Comparison of ENCODE assay signal across 16 cellular contexts in genomic region chr3:52469001-52469400, GRCh38. TPM values are rescaled to one million over a fixed set of nuclear protein-coding genes. Genes with fewer than 3 reads are reported as not detected.
DNase-seq lines count a peak whose midpoint lies in the region; ATAC-seq and TF ChIP-seq lines count a peak whose summit lies in the region.
"Had no signal": no experiment of that assay in that cellular context is flagged by ENCODE, and none has a peak within 500 bp of the region (broad histone marks: within the 10 kb centered on the region; RNA-seq: fewer than 3 reads in every experiment).

No MANE protein-coding gene starts in this region.

- no peak for DNase-seq in nephron progenitor cell
- DNase-seq in activated CD4-positive, alpha-beta T cell treated with anti-CD3 and anti-CD28 coated beads, Interleukin-2, amount 50 U/mL, for 4 hours: no peak
- no peak for DNase-seq in natural killer cell treated with Interleukin-12 subunit alpha and Interleukin-12 subunit beta and Interleukin-15 and Interleukin-18, amount 100 ng/mL, for 72 hours (ENCODE audit: low spot score)
- DNase-seq: activated naive CD4-positive, alpha-beta T cell treated with anti-CD3 and anti-CD28 coated beads, Interleukin-2, amount 10 ng/mL, durations not matched to agents 7 days and 5 days; Calu3; central memory CD4-positive, alpha-beta T cell; Karpas-422; NCI-H187; posterior cingulate gyrus; T-helper 1 cell had no signal

- peak overlapping the region in 5 of 11 experiments; percentile 56 to 70 (median 58); a peak in 5 of 22 replicates for H3K9ac ChIP-seq in BLaER1 treated with 17β-estradiol and CSF1 and Interleukin-3, amounts not matched to agents 10 nM and 100 nM
- no peak overlapping the region for H3K9ac ChIP-seq in KMS-11

- no peak overlapping the region for H3K4me3 ChIP-seq in BLaER1 treated with 17β-estradiol and CSF1 and Interleukin-3, amounts not matched to agents 10 nM and 100 nM
- H3K4me3 ChIP-seq in KMS-11 (IDR thresholded peaks at IDR 0.05; ENCODE audit: insufficient read depth, low read depth, low read length): no peak overlapping the region

- ATAC-seq in HG02678 (IDR thresholded peaks at IDR 0.05; ENCODE audit: unreplicated experiment) (no peak), GM19324 (IDR thresholded peaks at IDR 0.05; ENCODE audit: low FRiP score, unreplicated experiment) (no peak)
- no peak for ATAC-seq in natural killer cell treated with Interleukin-12 subunit alpha and Interleukin-12 subunit beta and Interleukin-15 and Interleukin-18, amount 100 ng/mL, for 72 hours

- peak overlapping the region in 6 of 11 experiments; percentile 37 to 69 (median 54); a peak in 9 of 22 replicates for H3K27ac ChIP-seq in BLaER1 treated with 17β-estradiol and CSF1 and Interleukin-3, amounts not matched to agents 10 nM and 100 nM
- peak overlapping the region; percentile 35; the same call in 1 of the 2 replicates for H3K27ac ChIP-seq in KMS-11
- H3K27ac ChIP-seq: epithelial cell of prostate had no signal

- H4K20me1 ChIP-seq in BLaER1 treated with 17β-estradiol and CSF1 and Interleukin-3, amounts not matched to agents 10 nM and 100 nM: peaks cover 9 to 94% (median 36%) of the 10 kb centered on the region in 11 experiments; a peak in 17 of 22 replicates
- no peaks in the 10 kb centered on the region for H4K20me1 ChIP-seq in KMS-11 (ENCODE audit: insufficient read depth)

- H2AFZ ChIP-seq in KMS-11 (ENCODE audit: low read depth): no peak overlapping the region

- H3K4me1 Mint-ChIP-seq in brain (peaks cover 22% of the 10 kb centered on the region), nephron progenitor cell (no peaks in the 10 kb centered on the region)
- peaks cover 0 to 10% of the 10 kb centered on the region in 2 donors for H3K4me1 Mint-ChIP-seq in natural killer cell treated with Interleukin-12 subunit alpha and Interleukin-12 subunit beta and Interleukin-15 and Interleukin-18, amount 100 ng/mL, for 72 hours (ENCODE audit: low read depth in 2 of 2)
- H3K4me1 Mint-ChIP-seq: activated naive CD4-positive, alpha-beta T cell treated with anti-CD3 and anti-CD28 coated beads, Interleukin-2, amount 10 ng/mL, durations not matched to agents 7 days and 5 days had no signal

- H3K9me3 Mint-ChIP-seq in brain (no peaks in the 10 kb centered on the region), nephron progenitor cell (no peaks in the 10 kb centered on the region)
- no peaks in the 10 kb centered on the region for H3K9me3 Mint-ChIP-seq in natural killer cell treated with Interleukin-12 subunit alpha and Interleukin-12 subunit beta and Interleukin-15 and Interleukin-18, amount 100 ng/mL, for 72 hours
- H3K9me3 Mint-ChIP-seq: activated naive CD4-positive, alpha-beta T cell treated with anti-CD3 and anti-CD28 coated beads, Interleukin-2, amount 10 ng/mL, durations not matched to agents 7 days and 5 days had no signal

- H3K4me3 Mint-ChIP-seq in brain (no peak overlapping the region), nephron progenitor cell (no peak overlapping the region)
- no peak overlapping the region for H3K4me3 Mint-ChIP-seq in natural killer cell treated with Interleukin-12 subunit alpha and Interleukin-12 subunit beta and Interleukin-15 and Interleukin-18, amount 100 ng/mL, for 72 hours
- H3K4me3 Mint-ChIP-seq: activated naive CD4-positive, alpha-beta T cell treated with anti-CD3 and anti-CD28 coated beads, Interleukin-2, amount 10 ng/mL, durations not matched to agents 7 days and 5 days had no signal

- peak overlapping the region in 6 of 11 experiments; percentile 47 to 83 (median 64); a peak in 6 of 22 replicates for H3K4me2 ChIP-seq in BLaER1 treated with 17β-estradiol and CSF1 and Interleukin-3, amounts not matched to agents 10 nM and 100 nM
- peak overlapping the region; percentile 13; the same call in 1 of the 2 replicates for H3K4me2 ChIP-seq in KMS-11

- H3K27me3 ChIP-seq in BLaER1 treated with 17β-estradiol and CSF1 and Interleukin-3, amounts not matched to agents 10 nM and 100 nM: no peaks in the 10 kb centered on the region
- no peaks in the 10 kb centered on the region for H3K27me3 ChIP-seq in KMS-11 (ENCODE audit: insufficient read depth, low read depth)

- H3K27ac Mint-ChIP-seq in brain (peak overlapping the region; percentile 70 to 88 (median 81)), nephron progenitor cell (peak overlapping the region; percentile 98)
- no peak overlapping the region for H3K27ac Mint-ChIP-seq in natural killer cell treated with Interleukin-12 subunit alpha and Interleukin-12 subunit beta and Interleukin-15 and Interleukin-18, amount 100 ng/mL, for 72 hours
- H3K27ac Mint-ChIP-seq: activated naive CD4-positive, alpha-beta T cell treated with anti-CD3 and anti-CD28 coated beads, Interleukin-2, amount 10 ng/mL, durations not matched to agents 7 days and 5 days had no signal

- H3K36me3 ChIP-seq in BLaER1 treated with 17β-estradiol and CSF1 and Interleukin-3, amounts not matched to agents 10 nM and 100 nM: peaks cover 71 to 98% (median 89%) of the 10 kb centered on the region in 11 experiments
- H3K36me3 ChIP-seq in KMS-11 (ENCODE audit: insufficient read depth): no peaks in the 10 kb centered on the region

- no peaks in the 10 kb centered on the region for H3K79me2 ChIP-seq in KMS-11 (ENCODE audit: insufficient read depth, low read depth)

- H3K27me3 Mint-ChIP-seq in brain (no peaks in the 10 kb centered on the region), nephron progenitor cell (ENCODE audit: low read depth, poor library complexity) (no peaks in the 10 kb centered on the region)
- H3K27me3 Mint-ChIP-seq in natural killer cell treated with Interleukin-12 subunit alpha and Interleukin-12 subunit beta and Interleukin-15 and Interleukin-18, amount 100 ng/mL, for 72 hours: no peaks in the 10 kb centered on the region
- H3K27me3 Mint-ChIP-seq: activated naive CD4-positive, alpha-beta T cell treated with anti-CD3 and anti-CD28 coated beads, Interleukin-2, amount 10 ng/mL, durations not matched to agents 7 days and 5 days had no signal

- no peaks in the 10 kb centered on the region for H3K9me3 ChIP-seq in BLaER1 treated with 17β-estradiol and CSF1 and Interleukin-3, amounts not matched to agents 10 nM and 100 nM (replicated peaks in 1 of 11)

- peaks cover 27 to 89% (median 67%) of the 10 kb centered on the region in 10 experiments for H3K4me1 ChIP-seq in BLaER1 treated with 17β-estradiol and CSF1 and Interleukin-3, amounts not matched to agents 10 nM and 100 nM
- H3K4me1 ChIP-seq in KMS-11 (ENCODE audit: low read depth, poor library complexity, severe bottlenecking): peaks cover 22% of the 10 kb centered on the region

- TF ChIP-seq CTCF in KMS-11 (conservative IDR thresholded peaks at IDR 0.05; ENCODE audit: low read depth, low read length): no peak
- TF ChIP-seq CTCF in brain (conservative IDR thresholded peaks at IDR 0.05): no peak
- no peak for TF ChIP-seq CTCF in nephron progenitor cell (IDR thresholded peaks at IDR 0.05)

- H3K36me3 Mint-ChIP-seq in brain (peaks cover 67% of the 10 kb centered on the region), nephron progenitor cell (ENCODE audit: low read depth) (peaks cover 39% of the 10 kb centered on the region)
- H3K36me3 Mint-ChIP-seq in natural killer cell treated with Interleukin-12 subunit alpha and Interleukin-12 subunit beta and Interleukin-15 and Interleukin-18, amount 100 ng/mL, for 72 hours: no peaks in the 10 kb centered on the region

RNA-seq across cellular contexts. Expression of gene NISCH, which starts 13.6 kb away (rescaled TPM):
- polyA plus RNA-seq in brain (ENCODE audit: insufficient read depth, low read depth, low replicate concordance): 51.3 TPM
- 100 to 1,000 TPM in 1 of 2 donors, 10 to 100 TPM in 1; 72.5 to 116 TPM for total RNA-seq in natural killer cell treated with Interleukin-12 subunit alpha and Interleukin-12 subunit beta and Interleukin-15 and Interleukin-18, amount 100 ng/mL, for 72 hours

RNA-seq across cellular contexts. Expression of gene TNNC1, which starts 15.2 kb away (rescaled TPM):
- polyA plus RNA-seq in brain (ENCODE audit: insufficient read depth, low read depth, low replicate concordance): not detected
- total RNA-seq in natural killer cell treated with Interleukin-12 subunit alpha and Interleukin-12 subunit beta and Interleukin-15 and Interleukin-18, amount 100 ng/mL, for 72 hours: not detected

RNA-seq across cellular contexts. Expression of gene SEMA3G, which starts 24.1 kb away (rescaled TPM):
- polyA plus RNA-seq in brain (ENCODE audit: insufficient read depth, low read depth, low replicate concordance): 5.0 TPM
- under 1 TPM in 1 of 2 donors, not detected in 1; 0.08 TPM for total RNA-seq in natural killer cell treated with Interleukin-12 subunit alpha and Interleukin-12 subunit beta and Interleukin-15 and Interleukin-18, amount 100 ng/mL, for 72 hours

RNA-seq across cellular contexts. Expression of gene STAB1, which starts 26.1 kb away (rescaled TPM):
- 10.7 TPM for polyA plus RNA-seq in brain (ENCODE audit: insufficient read depth, low read depth, low replicate concordance)
- under 1 TPM; 0.57 to 0.92 TPM for total RNA-seq in natural killer cell treated with Interleukin-12 subunit alpha and Interleukin-12 subunit beta and Interleukin-15 and Interleukin-18, amount 100 ng/mL, for 72 hours

RNA-seq across cellular contexts. Expression of gene PHF7, which starts 58.5 kb away (rescaled TPM):
- polyA plus RNA-seq in brain (ENCODE audit: insufficient read depth, low read depth, low replicate concordance): 10.9 TPM
- 10 to 100 TPM in 1 of 2 donors, 1 to 10 TPM in 1; 3.8 to 11.8 TPM for total RNA-seq in natural killer cell treated with Interleukin-12 subunit alpha and Interleukin-12 subunit beta and Interleukin-15 and Interleukin-18, amount 100 ng/mL, for 72 hours

Comparison
In these comparisons a context has a peak if more than half of its experiments do, and no peak if none do; other contexts are left out.
1. H3K27ac Mint-ChIP-seq: peak in brain (5 of 5) and nephron progenitor cell (single experiment); none in natural killer cell treated with Interleukin-12 subunit alpha and Interleukin-12 subunit beta and Interleukin-15 and Interleukin-18, amount 100 ng/mL, for 72 hours (0 of 2).